ENCODE assay signal across 8 cellular contexts in genomic region chr18:69948919-69949537, GRCh38. TPM values are rescaled to one million over a fixed set of nuclear protein-coding genes. Genes with fewer than 3 reads are reported as not detected.
DNase-seq lines count a peak whose midpoint lies in the region; ATAC-seq and TF ChIP-seq lines count a peak whose summit lies in the region.
"Had no signal": no experiment of that assay in that cellular context is flagged by ENCODE, and none has a peak within 500 bp of the region (broad histone marks: within the 10 kb centered on the region; RNA-seq: fewer than 3 reads in every experiment).

No MANE protein-coding gene starts in this region.

- no peaks in the 10 kb centered on the region for H3K9me3 ChIP-seq in right atrium auricular region
- H3K9me3 ChIP-seq in aorta (ENCODE audit: control insufficient read depth, low read length): no peaks in the 10 kb centered on the region

- intact Hi-C loops in aorta (cut with DNase I): no loop called here

- H3K4me1 ChIP-seq in right atrium auricular region (peaks cover 3 to 5% of the 10 kb centered on the region in 2 donors), aorta (ENCODE audit: control insufficient read depth in 1 of 2, insufficient read depth in 2 of 2, low read length in 2 of 2) (peaks cover 0 to 1% of the 10 kb centered on the region in 2 donors)

- ATAC-seq in GM19043 (IDR thresholded peaks at IDR 0.05; ENCODE audit: low read depth, unreplicated experiment) (peak; percentile 82), HG02943 (IDR thresholded peaks at IDR 0.05; ENCODE audit: low read depth, unreplicated experiment) (peak; percentile 85), aorta (ENCODE audit: low FRiP score) (peak; percentile 58)
- ATAC-seq: Panc1 had no signal

- peaks cover 14% of the 10 kb centered on the region for H3K4me1 Mint-ChIP-seq in chondrocyte (ENCODE audit: low read depth)

- H3K27ac ChIP-seq in right atrium auricular region (no peak overlapping the region), aorta (ENCODE audit: low read depth in 1 of 2, low read length in 2 of 2) (no peak overlapping the region)

- no peak overlapping the region for H3K27ac Mint-ChIP-seq in chondrocyte (ENCODE audit: unreplicated experiment)

- no peaks in the 10 kb centered on the region for H3K27me3 ChIP-seq in right atrium auricular region
- H3K27me3 ChIP-seq in aorta (ENCODE audit: control insufficient read depth in 1 of 2, insufficient read depth in 2 of 2, low read length in 1 of 2): no peaks in the 10 kb centered on the region

- no peaks in the 10 kb centered on the region for H3K27me3 Mint-ChIP-seq in chondrocyte (ENCODE audit: low read depth)

- 27 to 33% methylated on average over 15 of the region's 15 CpGs for WGBS in aorta, 2 donors

- H3K36me3 ChIP-seq in right atrium auricular region (no peaks in the 10 kb centered on the region), aorta (ENCODE audit: control insufficient read depth in 1 of 2, insufficient read depth in 2 of 2, low read length in 1 of 2) (no peaks in the 10 kb centered on the region)

- H3K4me3 ChIP-seq in right atrium auricular region (peak overlapping the region in 1 of 2 donors; percentile 10), aorta (ENCODE audit: low read length in 2 of 2) (no peak overlapping the region)

- peaks cover 11% of the 10 kb centered on the region for H3K9me3 Mint-ChIP-seq in chondrocyte (ENCODE audit: low read depth)

- DNase-seq in UCSD-AML1 (lab: John Stamatoyannopoulos, UW; ENCODE audit: unreplicated experiment): peak; percentile 9
- DNase-seq in right atrium auricular region (ENCODE audit: low spot score): peak; percentile 83
- DNase-seq in aorta: peak; percentile 69 to 73
- no peak for DNase-seq in chondrocyte (ENCODE audit: low spot score)
- no peak for DNase-seq in NCI-H2081 (lab: John Stamatoyannopoulos, UW)

- H3K36me3 Mint-ChIP-seq in chondrocyte (ENCODE audit: low read depth): peaks cover 2% of the 10 kb centered on the region

- TF ChIP-seq CTCF in right atrium auricular region (IDR thresholded peaks at IDR 0.05): no peak
- TF ChIP-seq CTCF in chondrocyte (IDR thresholded peaks at IDR 0.05): no peak

- no peak overlapping the region for H3K4me3 Mint-ChIP-seq in chondrocyte (ENCODE audit: unreplicated experiment)

RNA-seq across cellular contexts. Expression of gene CD226, which starts 1.4 kb away (rescaled TPM):
- 1 to 10 TPM in 1 of 2 donors, under 1 TPM in 1; 0.22 to 1.3 TPM for total RNA-seq in right atrium auricular region
- 1 to 10 TPM; 3.1 to 3.2 TPM for total RNA-seq in aorta
- polyA plus RNA-seq in aorta: under 1 TPM in 1 of 2 donors, not detected in 1; 0.15 TPM
- 0.62 to 1.3 TPM (median 0.82 TPM) in 3 replicates for total RNA-seq in chondrocyte

Comparison
In these comparisons a context has a peak if more than half of its experiments do, and no peak if none do; other contexts are left out.
1. DNase-seq: peak in UCSD-AML1 (single experiment), right atrium auricular region (single experiment) and aorta (2 of 2); none in chondrocyte (single experiment) and NCI-H2081 (0 of 2).
2. Peak in every context shown above with its lines, with median percentiles within 50 percentile points of each other: ATAC-seq.